Comparison of ENCODE assay signal across 8 cellular contexts in the genomic region with DNA sequence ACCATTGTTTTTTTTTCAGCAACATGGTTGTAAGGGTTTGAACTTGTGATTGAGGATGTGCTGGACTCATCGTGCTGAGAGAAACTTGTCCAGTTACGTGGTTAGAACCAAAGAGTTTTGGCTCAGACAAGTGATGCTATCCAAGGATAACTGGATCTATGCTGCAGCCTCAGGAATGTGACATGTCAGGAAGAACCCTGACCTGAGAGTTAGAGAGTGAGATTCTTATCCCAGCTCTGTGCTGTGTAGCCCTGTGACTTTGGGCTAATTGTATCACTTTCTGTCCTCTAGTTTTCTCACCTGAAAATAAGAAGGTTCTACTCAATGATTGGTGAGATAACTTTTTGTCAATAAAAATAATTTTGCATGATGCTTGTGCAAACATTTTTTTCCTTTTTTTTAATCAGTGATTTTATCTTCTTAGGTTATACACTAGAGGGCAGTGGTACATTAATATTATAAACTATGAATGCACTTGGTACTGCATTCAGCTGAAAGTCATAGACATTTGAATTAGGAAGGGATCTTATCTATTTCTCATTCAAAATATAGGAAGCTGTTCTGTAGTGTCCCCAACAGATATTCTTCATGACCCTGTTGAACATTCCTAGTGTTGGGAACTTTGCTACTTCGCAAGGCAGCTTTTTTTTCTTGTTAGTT.
DNase-seq lines count a peak whose midpoint lies in the region; ATAC-seq and TF ChIP-seq lines count a peak whose summit lies in the region.

No MANE protein-coding gene starts in this region.

- H3K27me3 ChIP-seq in WERI-Rb-1 (ENCODE audit: insufficient read depth, low read depth, severe bottlenecking) (no peaks in the 10 kb centered on the region), mesenchymal stem cell (ENCODE audit: control insufficient read depth in 1 of 2, insufficient read depth in 1 of 2, low read length in 2 of 2) (no peaks in the 10 kb centered on the region)

- no peak overlapping the region for H3K4me2 ChIP-seq in mesenchymal stem cell (ENCODE audit: low read length, poor library complexity, severe bottlenecking)

- H2AFZ ChIP-seq in mesenchymal stem cell (ENCODE audit: low read depth, low read length), result no peak overlapping the region

- no peak for ATAC-seq in GM18502 (IDR thresholded peaks at IDR 0.05; ENCODE audit: poor library complexity, unreplicated experiment)

- H2BK15ac ChIP-seq in mesenchymal stem cell (ENCODE audit: low read depth, poor library complexity, severe bottlenecking), result no peak overlapping the region

- DNase-seq in DMS79 (lab: John Stamatoyannopoulos, UW) (peak; percentile 13), NCI-H1417 (lab: John Stamatoyannopoulos, UW) (peak in 2 of 3 experiments; percentile 62 to 85), WERI-Rb-1 (no peak), mesenchymal stem cell (peak; percentile 13), germinal center (ENCODE audit: low spot score) (no peak), NCI-H128 (lab: John Stamatoyannopoulos, UW; ENCODE audit: unreplicated experiment) (no peak)
- no peak for DNase-seq in activated CD8-positive, alpha-beta memory T cell treated with anti-CD3 and anti-CD28 coated beads, Interleukin-2, amount 50 U/mL, for 48 hours

- no peaks in the 10 kb centered on the region for H3K36me3 ChIP-seq in WERI-Rb-1
- H3K36me3 ChIP-seq in mesenchymal stem cell (ENCODE audit: control insufficient read depth in 1 of 2, insufficient read depth in 2 of 2, low read depth in 1 of 2, low read length in 2 of 2), result no peaks in the 10 kb centered on the region

- TF ChIP-seq CTCF in WERI-Rb-1 (IDR thresholded peaks at IDR 0.05; ENCODE audit: low read depth, low read length), result 0 out of 2 replicates have a peak, but pooled peaks have one; percentile 0

- H3K27ac ChIP-seq in WERI-Rb-1 (no peak overlapping the region), mesenchymal stem cell (ENCODE audit: low read length, poor library complexity, severe bottlenecking) (no peak overlapping the region)

- H3K18ac ChIP-seq in mesenchymal stem cell (ENCODE audit: low read depth in 1 of 2, low read length in 2 of 2), result no peak overlapping the region

- no peaks in the 10 kb centered on the region for H3K9me3 ChIP-seq in WERI-Rb-1 (ENCODE audit: severe bottlenecking)
- H3K9me3 ChIP-seq in mesenchymal stem cell (ENCODE audit: control insufficient read depth, low read length), result no peaks in the 10 kb centered on the region

- 82% methylated on average over 2 of the region's 3 CpGs for WGBS in mesenchymal stem cell

- no peak overlapping the region for H4K8ac ChIP-seq in mesenchymal stem cell (ENCODE audit: low read length)

- no peak overlapping the region for H4K91ac ChIP-seq in mesenchymal stem cell (ENCODE audit: low read length)

- no peak overlapping the region for H2BK5ac ChIP-seq in mesenchymal stem cell (ENCODE audit: low read depth, low read length, poor library complexity, severe bottlenecking)

- no peak overlapping the region for H3K4me3 ChIP-seq in WERI-Rb-1 (ENCODE audit: low read depth, low read length)
- H3K4me3 ChIP-seq in mesenchymal stem cell (ENCODE audit: insufficient read depth in 1 of 2, low read depth in 1 of 2, low read length in 2 of 2), result no peak overlapping the region

- no peaks in the 10 kb centered on the region for H3K4me1 ChIP-seq in mesenchymal stem cell (ENCODE audit: control insufficient read depth, insufficient read depth, low read depth, low read length)

- no peak overlapping the region for H2BK12ac ChIP-seq in mesenchymal stem cell (ENCODE audit: low read length in 2 of 2)

- H3K14ac ChIP-seq in mesenchymal stem cell (ENCODE audit: low read length in 2 of 2), result no peak overlapping the region

- no peak overlapping the region for H2AK5ac ChIP-seq in mesenchymal stem cell (ENCODE audit: low read length, severe bottlenecking)

- H2BK120ac ChIP-seq in mesenchymal stem cell (ENCODE audit: low read depth, low read length), result no peak overlapping the region

- no peak overlapping the region for H3K23ac ChIP-seq in mesenchymal stem cell (ENCODE audit: low read length in 2 of 2)

- no peak overlapping the region for H3K9ac ChIP-seq in mesenchymal stem cell (ENCODE audit: low read length)

- no peaks in the 10 kb centered on the region for H3K79me1 ChIP-seq in mesenchymal stem cell (replicated peaks; ENCODE audit: low read length, poor library complexity, severe bottlenecking)

- no peak overlapping the region for H3K4ac ChIP-seq in mesenchymal stem cell (ENCODE audit: low read depth in 1 of 2, low read length in 2 of 2)

Comparison
In these comparisons a context has a peak if more than half of its experiments do, and no peak if none do; other contexts are left out.
1. DNase-seq: peak in DMS79 (single experiment), NCI-H1417 (2 of 3) and mesenchymal stem cell (single experiment); none in WERI-Rb-1 (single experiment), germinal center (single experiment), activated CD8-positive, alpha-beta memory T cell treated with anti-CD3 and anti-CD28 coated beads, Interleukin-2, amount 50 U/mL, for 48 hours (single experiment) and NCI-H128 (single experiment).